Comparison of ENCODE assay signal across 11 cellular contexts in the genomic region with DNA sequence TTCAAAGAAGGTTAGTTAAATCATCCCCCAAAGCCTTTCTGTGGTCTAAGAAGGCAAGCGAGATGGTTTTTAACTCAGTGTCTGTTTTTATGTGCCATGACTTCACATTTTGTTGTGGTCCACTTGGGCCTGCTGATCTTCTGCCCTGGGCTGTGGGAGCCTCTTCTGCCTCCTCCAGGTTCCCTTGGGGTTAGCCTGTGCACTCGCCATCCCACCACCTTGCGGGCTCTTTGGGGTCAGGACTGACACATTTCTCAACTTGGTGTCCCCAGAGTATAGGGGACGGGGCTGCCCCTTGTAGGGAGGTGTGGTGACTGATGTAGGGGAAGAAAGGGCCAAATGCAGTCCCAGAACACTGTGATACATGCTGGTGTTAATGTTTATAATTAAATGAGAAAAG.
DNase-seq lines count a peak whose midpoint lies in the region; ATAC-seq and TF ChIP-seq lines count a peak whose summit lies in the region.
"Had no signal": no experiment of that assay in that cellular context is flagged by ENCODE, and none has a peak within 500 bp of the region (broad histone marks: within the 10 kb centered on the region; RNA-seq: fewer than 3 reads in every experiment).

No MANE protein-coding gene starts in this region.

- no peaks in the 10 kb centered on the region for H3F3A ChIP-seq in GM23338 (replicated peaks; ENCODE audit: low read depth)

- no peak overlapping the region for H2AFZ ChIP-seq in GM23338

- H3K27me3 ChIP-seq in GM23338 (ENCODE audit: insufficient read depth): no peaks in the 10 kb centered on the region
- no peaks in the 10 kb centered on the region for H3K27me3 ChIP-seq in WERI-Rb-1 (ENCODE audit: insufficient read depth, low read depth, severe bottlenecking)

- DNase-seq in activated CD4-positive, alpha-beta T cell treated with anti-CD3 and anti-CD28 coated beads for 24 hours (ENCODE audit: low read depth in 2 of 2): peak; percentile 8 to 19
- DNase-seq in activated CD4-positive, alpha-beta T cell treated with anti-CD3 and anti-CD28 coated beads for 1 hour: no peak
- DNase-seq in GM23338 (ENCODE audit: low spot score): no peak
- DNase-seq in stimulated activated CD8-positive, alpha-beta memory T cell treated with anti-CD3 and anti-CD28 coated beads, Interleukin-15, amount 100 ng/mL, for 48 hours (ENCODE audit: low read depth in 2 of 2): peak; percentile 75
- DNase-seq in epidermal melanocyte (ENCODE audit: insufficient read length, low spot score): no peak
- DNase-seq in WERI-Rb-1: no peak
- no peak for DNase-seq in NCI-H82 treated with DMSO at 0.1 percent for 48 hours (lab: John Stamatoyannopoulos, UW; ENCODE audit: unreplicated experiment)
- DNase-seq: 8988T, left colon, small intestine had no signal

- no peaks in the 10 kb centered on the region for H4K20me1 ChIP-seq in GM23338 (replicated peaks; ENCODE audit: insufficient read depth)

- H3K4me3 ChIP-seq in GM23338 (no peak overlapping the region), WERI-Rb-1 (ENCODE audit: low read depth, low read length) (no peak overlapping the region)

- H3K4me2 ChIP-seq in GM23338: no peak overlapping the region

- no peaks in the 10 kb centered on the region for H3K36me3 ChIP-seq in GM23338 (ENCODE audit: insufficient read depth)
- no peaks in the 10 kb centered on the region; the same call in 1 of the 2 replicates for H3K36me3 ChIP-seq in WERI-Rb-1

- no peaks in the 10 kb centered on the region for H3K36me3 Mint-ChIP-seq in GM23338 (ENCODE audit: low read depth)
- no peaks in the 10 kb centered on the region for H3K36me3 Mint-ChIP-seq in T-helper 1 cell treated with Interleukin-12 subunit alpha and Interleukin-12 subunit beta and Interleukin-4 antibody, amounts not matched to agents 30 μg/mL and 1 μg/mL, for 36 hours (ENCODE audit: low read depth)

- H3K9me3 Mint-ChIP-seq in GM23338: no peaks in the 10 kb centered on the region; the same call in 2 of the 3 replicates
- no peaks in the 10 kb centered on the region for H3K9me3 Mint-ChIP-seq in T-helper 1 cell treated with Interleukin-12 subunit alpha and Interleukin-12 subunit beta and Interleukin-4 antibody, amounts not matched to agents 30 μg/mL and 1 μg/mL, for 36 hours

- H3K27ac ChIP-seq in GM23338 (ENCODE audit: low read depth) (no peak overlapping the region), WERI-Rb-1 (no peak overlapping the region)

- TF ChIP-seq CTCF in GM23338 (conservative IDR thresholded peaks at IDR 0.05; ENCODE audit: low read depth in 2 of 2) (no peak), WERI-Rb-1 (IDR thresholded peaks at IDR 0.05; ENCODE audit: low read depth, low read length) (no peak)

- H3K79me2 ChIP-seq in GM23338 (replicated peaks; ENCODE audit: insufficient read depth): peaks cover 11% of the 10 kb centered on the region; the same call in 1 of the 2 replicates

- H3K4me3 Mint-ChIP-seq in GM23338: no peak overlapping the region
- H3K4me3 Mint-ChIP-seq in T-helper 1 cell treated with Interleukin-12 subunit alpha and Interleukin-12 subunit beta and Interleukin-4 antibody, amounts not matched to agents 30 μg/mL and 1 μg/mL, for 36 hours: no peak overlapping the region

- no peaks in the 10 kb centered on the region for H3K9me3 ChIP-seq in WERI-Rb-1 (ENCODE audit: severe bottlenecking)

- peaks cover 31% of the 10 kb centered on the region for H3K4me1 Mint-ChIP-seq in GM23338
- peaks cover 10% of the 10 kb centered on the region for H3K4me1 Mint-ChIP-seq in T-helper 1 cell treated with Interleukin-12 subunit alpha and Interleukin-12 subunit beta and Interleukin-4 antibody, amounts not matched to agents 30 μg/mL and 1 μg/mL, for 36 hours (ENCODE audit: low read depth)

- no peaks in the 10 kb centered on the region; the same call in 1 of the 2 replicates for H3K4me1 ChIP-seq in GM23338 (ENCODE audit: insufficient read depth)

- ATAC-seq in GM23338: no peak
- ATAC-seq: left colon had no signal

- no peaks in the 10 kb centered on the region for H3K27me3 Mint-ChIP-seq in GM23338 (ENCODE audit: insufficient read depth, low read depth, poor library complexity)
- no peaks in the 10 kb centered on the region for H3K27me3 Mint-ChIP-seq in T-helper 1 cell treated with Interleukin-12 subunit alpha and Interleukin-12 subunit beta and Interleukin-4 antibody, amounts not matched to agents 30 μg/mL and 1 μg/mL, for 36 hours (ENCODE audit: low read depth)

- peak overlapping the region; percentile 79; the same call in 1 of the 2 replicates for H3K27ac Mint-ChIP-seq in GM23338
- H3K27ac Mint-ChIP-seq in T-helper 1 cell treated with Interleukin-12 subunit alpha and Interleukin-12 subunit beta and Interleukin-4 antibody, amounts not matched to agents 30 μg/mL and 1 μg/mL, for 36 hours: peak overlapping the region; percentile 49

- H3K9me2 ChIP-seq in GM23338 (ENCODE audit: insufficient read depth): no peaks in the 10 kb centered on the region

TF ChIP-seq in GM23338, 12 proteins besides CTCF, POLR2A, EP300 and RAD21:
- TF ChIP-seq EZH2 (IDR thresholded peaks at IDR 0.05; ENCODE audit: low read depth, unreplicated experiment): no peak
- TF ChIP-seq, protein P1, sequence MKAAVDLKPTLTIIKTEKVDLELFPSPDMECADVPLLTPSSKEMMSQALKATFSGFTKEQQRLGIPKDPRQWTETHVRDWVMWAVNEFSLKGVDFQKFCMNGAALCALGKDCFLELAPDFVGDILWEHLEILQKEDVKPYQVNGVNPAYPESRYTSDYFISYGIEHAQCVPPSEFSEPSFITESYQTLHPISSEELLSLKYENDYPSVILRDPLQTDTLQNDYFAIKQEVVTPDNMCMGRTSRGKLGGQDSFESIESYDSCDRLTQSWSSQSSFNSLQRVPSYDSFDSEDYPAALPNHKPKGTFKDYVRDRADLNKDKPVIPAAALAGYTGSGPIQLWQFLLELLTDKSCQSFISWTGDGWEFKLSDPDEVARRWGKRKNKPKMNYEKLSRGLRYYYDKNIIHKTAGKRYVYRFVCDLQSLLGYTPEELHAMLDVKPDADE (IDR thresholded peaks at IDR 0.05): no peak

Comparison
In these comparisons a context has a peak if more than half of its experiments do, and no peak if none do; other contexts are left out.
1. DNase-seq: peak in activated CD4-positive, alpha-beta T cell treated with anti-CD3 and anti-CD28 coated beads for 24 hours (2 of 2) and stimulated activated CD8-positive, alpha-beta memory T cell treated with anti-CD3 and anti-CD28 coated beads, Interleukin-15, amount 100 ng/mL, for 48 hours (2 of 2); none in activated CD4-positive, alpha-beta T cell treated with anti-CD3 and anti-CD28 coated beads for 1 hour (single experiment), GM23338 (single experiment), epidermal melanocyte (single experiment), WERI-Rb-1 (single experiment) and NCI-H82 treated with DMSO at 0.1 percent for 48 hours (single experiment).